ENCODE assay signal across 1 cellular context in the genomic region with DNA sequence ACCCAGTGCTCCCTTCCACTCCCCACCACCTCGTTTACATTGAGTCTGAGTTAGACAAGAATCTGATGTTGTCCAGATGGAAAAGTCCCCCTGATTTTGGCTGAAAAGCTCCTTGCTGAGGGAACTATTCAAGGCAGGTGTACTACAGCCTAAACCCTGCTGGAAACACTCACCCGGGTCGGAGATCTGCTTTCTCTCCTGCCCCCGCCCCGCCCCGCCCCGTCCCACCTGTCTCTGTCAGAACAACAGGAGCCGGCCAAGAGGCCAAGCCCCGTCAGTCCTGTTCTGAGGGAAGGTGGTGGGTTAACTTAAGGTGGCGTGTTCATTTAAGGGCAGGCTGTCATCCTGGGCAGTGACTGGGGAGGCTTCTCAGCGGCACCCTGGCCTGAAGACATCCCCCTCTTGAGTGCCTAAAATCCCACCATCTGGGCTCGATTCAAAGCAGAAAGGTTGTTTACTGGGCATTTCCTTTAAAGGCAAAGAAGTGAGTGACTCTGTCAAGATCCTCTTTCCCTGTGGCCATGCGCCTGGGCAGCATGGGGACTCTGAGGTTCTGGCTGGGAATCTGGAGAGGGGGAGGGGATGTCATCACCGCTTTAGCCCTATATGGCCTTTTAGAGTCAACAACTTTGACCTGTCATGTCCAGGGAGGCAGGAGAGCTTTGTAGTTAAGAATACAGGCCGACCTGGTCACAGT.
TF ChIP-seq lines count a peak whose summit lies in the region.

No MANE protein-coding gene starts in this region.

TF ChIP-seq in WTC11, 78 proteins besides CTCF, POLR2A, EP300 and RAD21 (continued from another document):
- TF ChIP-seq, protein P1, sequence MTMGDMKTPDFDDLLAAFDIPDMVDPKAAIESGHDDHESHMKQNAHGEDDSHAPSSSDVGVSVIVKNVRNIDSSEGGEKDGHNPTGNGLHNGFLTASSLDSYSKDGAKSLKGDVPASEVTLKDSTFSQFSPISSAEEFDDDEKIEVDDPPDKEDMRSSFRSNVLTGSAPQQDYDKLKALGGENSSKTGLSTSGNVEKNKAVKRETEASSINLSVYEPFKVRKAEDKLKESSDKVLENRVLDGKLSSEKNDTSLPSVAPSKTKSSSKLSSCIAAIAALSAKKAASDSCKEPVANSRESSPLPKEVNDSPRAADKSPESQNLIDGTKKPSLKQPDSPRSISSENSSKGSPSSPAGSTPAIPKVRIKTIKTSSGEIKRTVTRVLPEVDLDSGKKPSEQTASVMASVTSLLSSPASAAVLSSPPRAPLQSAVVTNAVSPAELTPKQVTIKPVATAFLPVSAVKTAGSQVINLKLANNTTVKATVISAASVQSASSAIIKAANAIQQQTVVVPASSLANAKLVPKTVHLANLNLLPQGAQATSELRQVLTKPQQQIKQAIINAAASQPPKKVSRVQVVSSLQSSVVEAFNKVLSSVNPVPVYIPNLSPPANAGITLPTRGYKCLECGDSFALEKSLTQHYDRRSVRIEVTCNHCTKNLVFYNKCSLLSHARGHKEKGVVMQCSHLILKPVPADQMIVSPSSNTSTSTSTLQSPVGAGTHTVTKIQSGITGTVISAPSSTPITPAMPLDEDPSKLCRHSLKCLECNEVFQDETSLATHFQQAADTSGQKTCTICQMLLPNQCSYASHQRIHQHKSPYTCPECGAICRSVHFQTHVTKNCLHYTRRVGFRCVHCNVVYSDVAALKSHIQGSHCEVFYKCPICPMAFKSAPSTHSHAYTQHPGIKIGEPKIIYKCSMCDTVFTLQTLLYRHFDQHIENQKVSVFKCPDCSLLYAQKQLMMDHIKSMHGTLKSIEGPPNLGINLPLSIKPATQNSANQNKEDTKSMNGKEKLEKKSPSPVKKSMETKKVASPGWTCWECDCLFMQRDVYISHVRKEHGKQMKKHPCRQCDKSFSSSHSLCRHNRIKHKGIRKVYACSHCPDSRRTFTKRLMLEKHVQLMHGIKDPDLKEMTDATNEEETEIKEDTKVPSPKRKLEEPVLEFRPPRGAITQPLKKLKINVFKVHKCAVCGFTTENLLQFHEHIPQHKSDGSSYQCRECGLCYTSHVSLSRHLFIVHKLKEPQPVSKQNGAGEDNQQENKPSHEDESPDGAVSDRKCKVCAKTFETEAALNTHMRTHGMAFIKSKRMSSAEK (CRISPR knock-in tag; IDR thresholded peaks at IDR 0.05; ENCODE audit: borderline replicate concordance) = no peak
- TF ChIP-seq, protein P2, sequence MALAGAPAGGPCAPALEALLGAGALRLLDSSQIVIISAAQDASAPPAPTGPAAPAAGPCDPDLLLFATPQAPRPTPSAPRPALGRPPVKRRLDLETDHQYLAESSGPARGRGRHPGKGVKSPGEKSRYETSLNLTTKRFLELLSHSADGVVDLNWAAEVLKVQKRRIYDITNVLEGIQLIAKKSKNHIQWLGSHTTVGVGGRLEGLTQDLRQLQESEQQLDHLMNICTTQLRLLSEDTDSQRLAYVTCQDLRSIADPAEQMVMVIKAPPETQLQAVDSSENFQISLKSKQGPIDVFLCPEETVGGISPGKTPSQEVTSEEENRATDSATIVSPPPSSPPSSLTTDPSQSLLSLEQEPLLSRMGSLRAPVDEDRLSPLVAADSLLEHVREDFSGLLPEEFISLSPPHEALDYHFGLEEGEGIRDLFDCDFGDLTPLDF (CRISPR knock-in tag; IDR thresholded peaks at IDR 0.05) = no peak
- TF ChIP-seq SMAD4 (CRISPR knock-in tag; IDR thresholded peaks at IDR 0.05) (no peak), HMGA2 (CRISPR knock-in tag; IDR thresholded peaks at IDR 0.05) (no peak)
TF ChIP-seq in WTC11: peak in this region for 0.
